ENCODE assay signal across 1 cellular context in the genomic region with DNA sequence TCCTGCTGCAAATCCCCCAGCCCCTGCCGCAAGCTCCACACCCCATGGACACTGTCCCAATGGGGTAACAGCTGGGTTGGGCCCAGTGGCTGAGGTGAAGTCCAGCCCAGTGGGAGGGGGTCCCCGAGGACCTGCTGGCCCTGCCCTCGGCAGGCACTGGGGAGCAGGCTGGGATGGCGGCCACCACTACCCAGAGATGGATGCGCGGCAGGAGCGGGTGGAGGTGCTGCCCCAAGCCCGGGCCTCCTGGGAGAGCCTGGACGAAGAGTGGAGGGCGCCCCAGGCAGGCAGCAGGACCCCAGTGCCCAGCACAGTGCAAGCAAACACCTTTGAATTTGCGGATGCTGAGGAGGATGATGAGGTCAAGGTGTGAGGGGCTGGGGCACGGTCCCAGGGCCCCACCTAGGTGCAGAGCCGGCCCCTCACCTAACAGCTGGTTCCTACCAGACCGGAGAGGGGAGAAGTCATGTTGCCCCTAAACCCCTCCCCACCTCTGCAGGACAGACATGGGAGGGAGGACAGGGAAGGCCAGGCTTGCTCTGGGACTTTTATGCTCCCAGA.
TF ChIP-seq lines count a peak whose summit lies in the region.

No MANE protein-coding gene starts in this region.

TF ChIP-seq in H1, 55 proteins besides CTCF, POLR2A, EP300 and RAD21:
- TF ChIP-seq RBBP5 (IDR thresholded peaks at IDR 0.05; ENCODE audit: borderline replicate concordance, low read depth, low read length) (no peak), SP1 (IDR thresholded peaks at IDR 0.05; ENCODE audit: low read depth, low read length) (no peak), GTF2F1 (IDR thresholded peaks at IDR 0.05; ENCODE audit: borderline replicate concordance, low read depth, low read length) (no peak), CHD1 (IDR thresholded peaks at IDR 0.05; ENCODE audit: low read depth, low read length) (no peak), CBX5 (IDR thresholded peaks at IDR 0.05; ENCODE audit: low read depth, low read length) (no peak)
